In genomic region chrX:49202022-49202421, GRCh38 we compare ENCODE assay signal across 22 cellular contexts. TPM values are rescaled to one million over a fixed set of nuclear protein-coding genes. Genes with fewer than 3 reads are reported as not detected.
"Had no signal": no experiment of that assay in that cellular context is flagged by ENCODE, and none has a peak within 500 bp of the region (broad histone marks: within the 10 kb centered on the region; RNA-seq: fewer than 3 reads in every experiment).

No MANE protein-coding gene starts in this region.

- H3K4me1 ChIP-seq: adrenal gland, ascending aorta had no signal

- DNase-seq: activated CD4-positive, alpha-beta memory T cell treated with anti-CD3 and anti-CD28 coated beads, Interleukin-2, amount 10 ng/mL, durations not matched to agents 7 days and 5 days; activated CD4-positive, alpha-beta T cell treated with anti-CD3 and anti-CD28 coated beads, Interleukin-2, amount 10 ng/mL, durations not matched to agents 24 days and 14 days; activated gamma-delta T cell treated with Interleukin-2 at 50 U/mL for 16 hours; adrenal gland; stimulated activated CD4-positive, alpha-beta T cell treated with anti-CD3 and anti-CD28 coated beads, Interleukin-15, amount 100 ng/mL, for 24 hours; transverse colon had no signal

- H3K27ac ChIP-seq: adrenal gland, ascending aorta, coronary artery, esophagus muscularis mucosa, neutrophil had no signal

- H3K9me3 ChIP-seq: adrenal gland, ascending aorta, esophagus muscularis mucosa, neutrophil, transverse colon had no signal

- H3K4me3 ChIP-seq: adrenal gland, ascending aorta, coronary artery, esophagus muscularis mucosa, smooth muscle cell, transverse colon had no signal

- H3K4me3 Mint-ChIP-seq: activated CD4-positive, alpha-beta memory T cell treated with anti-CD3 and anti-CD28 coated beads, Interleukin-2, amount 10 ng/mL, durations not matched to agents 7 days and 5 days; activated CD4-positive, alpha-beta T cell treated with anti-CD3 and anti-CD28 coated beads, Interleukin-2, amount 10 ng/mL, durations not matched to agents 24 days and 14 days; activated naive CD8-positive, alpha-beta T cell; memory B cell; stimulated activated memory B cell treated with anti-CD40 and anti-IgM and Interleukin-4, amounts not matched to agents 10 μg/mL and 1 μg/mL and 100 μg/mL, for 72 hours had no signal

- ATAC-seq: sciatic nerve; stimulated activated memory B cell treated with anti-CD40 and anti-IgM and Interleukin-4, amounts not matched to agents 10 μg/mL and 1 μg/mL and 100 μg/mL, for 72 hours had no signal

- H3K27me3 ChIP-seq: ascending aorta, transverse colon had no signal

- H3K36me3 ChIP-seq: adrenal gland, ascending aorta, esophagus muscularis mucosa, neutrophil, transverse colon had no signal

- H3K4me1 Mint-ChIP-seq: nephron had no signal

- H3K9me3 Mint-ChIP-seq: activated CD4-positive, alpha-beta memory T cell treated with anti-CD3 and anti-CD28 coated beads, Interleukin-2, amount 10 ng/mL, durations not matched to agents 7 days and 5 days; activated CD4-positive, alpha-beta T cell treated with anti-CD3 and anti-CD28 coated beads, Interleukin-2, amount 10 ng/mL, durations not matched to agents 24 days and 14 days; memory B cell; stimulated activated memory B cell treated with anti-CD40 and anti-IgM and Interleukin-4, amounts not matched to agents 10 μg/mL and 1 μg/mL and 100 μg/mL, for 72 hours had no signal

- H3K27me3 Mint-ChIP-seq: activated CD4-positive, alpha-beta T cell treated with anti-CD3 and anti-CD28 coated beads, Interleukin-2, amount 10 ng/mL, durations not matched to agents 24 days and 14 days; activated naive CD8-positive, alpha-beta T cell; memory B cell; stimulated activated memory B cell treated with anti-CD40 and anti-IgM and Interleukin-4, amounts not matched to agents 10 μg/mL and 1 μg/mL and 100 μg/mL, for 72 hours had no signal

- H3K36me3 Mint-ChIP-seq: activated naive CD8-positive, alpha-beta T cell; stimulated activated memory B cell treated with anti-CD40 and anti-IgM and Interleukin-4, amounts not matched to agents 10 μg/mL and 1 μg/mL and 100 μg/mL, for 72 hours had no signal

- FAIRE-seq: bronchial epithelial cell, frontal cortex, islet of Langerhans, urothelium cell line had no signal

- H3K27ac Mint-ChIP-seq: activated CD4-positive, alpha-beta memory T cell treated with anti-CD3 and anti-CD28 coated beads, Interleukin-2, amount 10 ng/mL, durations not matched to agents 7 days and 5 days; activated CD4-positive, alpha-beta T cell treated with anti-CD3 and anti-CD28 coated beads, Interleukin-2, amount 10 ng/mL, durations not matched to agents 24 days and 14 days; activated naive CD8-positive, alpha-beta T cell; memory B cell; nephron; stimulated activated memory B cell treated with anti-CD40 and anti-IgM and Interleukin-4, amounts not matched to agents 10 μg/mL and 1 μg/mL and 100 μg/mL, for 72 hours had no signal

RNA-seq across cellular contexts. Expression of gene SYP, which starts 2.0 kb away (rescaled TPM):
- total RNA-seq: smooth muscle cell had no signal
- polyA plus RNA-seq: smooth muscle cell had no signal

RNA-seq across cellular contexts. Expression of gene CACNA1F, which starts 31.1 kb away (rescaled TPM):
- total RNA-seq: ascending aorta, myocyte, smooth muscle cell, temporal lobe had no signal
